In genomic region chr12:80186727-80187217, GRCh38 we compare ENCODE assay signal across 8 cellular contexts.
DNase-seq lines count a peak whose midpoint lies in the region; ATAC-seq and TF ChIP-seq lines count a peak whose summit lies in the region.

No MANE protein-coding gene starts in this region.

- 1 to 16% (median 7%) methylated on average over 2 of the region's 2 CpGs for WGBS in stomach, 5 donors

- peak overlapping the region in 4 of 5 donors; percentile 75 to 84 (median 78) for H3K27ac ChIP-seq in stomach

- no peak for TF ChIP-seq POLR2A in stomach (IDR thresholded peaks at IDR 0.05)

- DNase-seq in NK-92 treated with Interleukin-12 subunit alpha and Interleukin-12 subunit beta, amount 100 ng/mL, for 24 hours (lab: John Stamatoyannopoulos, UW): peak; percentile 2
- DNase-seq in NK-92 (lab: John Stamatoyannopoulos, UW; ENCODE audit: unreplicated experiment): no peak
- DNase-seq in LNCaP clone FGC (ENCODE audit: low read depth): peak; percentile 74
- peak; percentile 65 for DNase-seq in SHP77 treated with DMSO at 0.1 percent for 48 hours (lab: John Stamatoyannopoulos, UW)
- peak; percentile 20 for DNase-seq in cerebellum (ENCODE audit: low spot score)
- DNase-seq in kidney tubule cell (ENCODE audit: low spot score): peak; percentile 87
- peak; percentile 37 for DNase-seq in stomach

- TF ChIP-seq CTCF in LNCaP clone FGC (IDR thresholded peaks at IDR 0.05; ENCODE audit: control insufficient read depth, extremely low read depth, insufficient read depth) (peak; percentile 77), stomach (IDR thresholded peaks at IDR 0.05) (peak in 5 of 7 experiments; percentile 55 to 76 (median 61))

- no peaks in the 10 kb centered on the region for H3K27me3 ChIP-seq in stomach

- TF ChIP-seq EP300 in stomach (IDR thresholded peaks at IDR 0.05): no peak

- intact Hi-C loops in stomach (cut with DNase I; ENCODE audit: low total_unique reads): no loop called here

- peaks cover 0 to 11% (median 3%) of the 10 kb centered on the region in 4 donors for H3K4me1 ChIP-seq in stomach

- no peaks in the 10 kb centered on the region for H3K9me3 ChIP-seq in stomach

- H3K36me3 ChIP-seq in stomach: no peaks in the 10 kb centered on the region

- peak; percentile 69 for ATAC-seq in GM21737 (IDR thresholded peaks at IDR 0.05; ENCODE audit: unreplicated experiment)

- no peak overlapping the region for H3K4me3 ChIP-seq in LNCaP clone FGC (ENCODE audit: low read depth, low read length)
- no peak overlapping the region for H3K4me3 ChIP-seq in stomach
